ENCODE assay signal across 1 cellular context in genomic region chr9:127224178-127224882, GRCh38.
A peak's percentile ranks its signal among the peaks of the same experiment; 100 is the strongest.
TF ChIP-seq lines count a peak whose summit lies in the region.

No MANE protein-coding gene starts in this region.

TF ChIP-seq in HepG2, 621 proteins besides CTCF, POLR2A, EP300 and RAD21 (continued from another document and continues in another):
- TF ChIP-seq, protein P1, sequence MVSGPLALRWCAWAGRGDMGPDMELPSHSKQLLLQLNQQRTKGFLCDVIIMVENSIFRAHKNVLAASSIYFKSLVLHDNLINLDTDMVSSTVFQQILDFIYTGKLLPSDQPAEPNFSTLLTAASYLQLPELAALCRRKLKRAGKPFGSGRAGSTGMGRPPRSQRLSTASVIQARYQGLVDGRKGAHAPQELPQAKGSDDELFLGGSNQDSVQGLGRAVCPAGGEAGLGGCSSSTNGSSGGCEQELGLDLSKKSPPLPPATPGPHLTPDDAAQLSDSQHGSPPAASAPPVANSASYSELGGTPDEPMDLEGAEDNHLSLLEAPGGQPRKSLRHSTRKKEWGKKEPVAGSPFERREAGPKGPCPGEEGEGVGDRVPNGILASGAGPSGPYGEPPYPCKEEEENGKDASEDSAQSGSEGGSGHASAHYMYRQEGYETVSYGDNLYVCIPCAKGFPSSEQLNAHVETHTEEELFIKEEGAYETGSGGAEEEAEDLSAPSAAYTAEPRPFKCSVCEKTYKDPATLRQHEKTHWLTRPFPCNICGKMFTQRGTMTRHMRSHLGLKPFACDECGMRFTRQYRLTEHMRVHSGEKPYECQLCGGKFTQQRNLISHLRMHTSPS (CRISPR knock-in tag; IDR thresholded peaks at IDR 0.05; ENCODE audit: low read depth), result peak; percentile 74; the same call in 1 of the 2 replicates
- TF ChIP-seq ZNF614 (CRISPR knock-in tag; IDR thresholded peaks at IDR 0.05; ENCODE audit: borderline replicate concordance) (no peak), CREB1 (IDR thresholded peaks at IDR 0.05) (no peak), CREB1 (CRISPR knock-in tag; IDR thresholded peaks at IDR 0.05) (no peak), RNF2 (conservative IDR thresholded peaks at IDR 0.05; ENCODE audit: low read depth) (peak; percentile 66; the same call in 1 of the 2 replicates), CBX2 (IDR thresholded peaks at IDR 0.05; ENCODE audit: low read depth, low read length) (no peak), CBX2 (CRISPR knock-in tag; IDR thresholded peaks at IDR 0.05; ENCODE audit: low read depth) (no peak), SRF (IDR thresholded peaks at IDR 0.05; ENCODE audit: low read depth, low read length) (no peak), ZNF749 (CRISPR knock-in tag; IDR thresholded peaks at IDR 0.05; ENCODE audit: borderline replicate concordance) (no peak), ZSCAN31 (CRISPR knock-in tag; IDR thresholded peaks at IDR 0.05; ENCODE audit: low read depth) (no peak), ZSCAN9 (CRISPR knock-in tag; IDR thresholded peaks at IDR 0.05; ENCODE audit: borderline replicate concordance) (no peak), ZNF224 (CRISPR knock-in tag; IDR thresholded peaks at IDR 0.05) (no peak), PBX2 (CRISPR knock-in tag; IDR thresholded peaks at IDR 0.05) (no peak), FOXJ3 (CRISPR knock-in tag; IDR thresholded peaks at IDR 0.05; ENCODE audit: borderline replicate concordance) (no peak), NFYC (CRISPR knock-in tag; IDR thresholded peaks at IDR 0.05) (no peak), ZBTB37 (CRISPR knock-in tag; IDR thresholded peaks at IDR 0.05) (no peak), ZMYM4 (CRISPR knock-in tag; IDR thresholded peaks at IDR 0.05) (peak; percentile 42; the same call in 1 of the 2 replicates), ZNF569 (CRISPR knock-in tag; IDR thresholded peaks at IDR 0.05; ENCODE audit: borderline replicate concordance) (no peak), MED13 (CRISPR knock-in tag; IDR thresholded peaks at IDR 0.05) (no peak), ZNF235 (CRISPR knock-in tag; IDR thresholded peaks at IDR 0.05; ENCODE audit: borderline replicate concordance) (no peak), HNRNPL (IDR thresholded peaks at IDR 0.05; ENCODE audit: low read depth, low read length) (0 out of 2 replicates have a peak, but pooled peaks have one; percentile 69), ZNF101 (CRISPR knock-in tag; IDR thresholded peaks at IDR 0.05; ENCODE audit: borderline replicate concordance, low read depth) (no peak), ZNF770 (CRISPR knock-in tag; IDR thresholded peaks at IDR 0.05) (peak; percentile 42; the same call in 1 of the 2 replicates), ZNF883 (CRISPR knock-in tag; IDR thresholded peaks at IDR 0.05; ENCODE audit: not compliant biosample characterization) (peak; percentile 55), MIER3 (CRISPR knock-in tag; IDR thresholded peaks at IDR 0.05; ENCODE audit: borderline replicate concordance) (no peak), ZNF720 (CRISPR knock-in tag; IDR thresholded peaks at IDR 0.05) (no peak), ATM (IDR thresholded peaks at IDR 0.05; ENCODE audit: borderline replicate concordance) (no peak), GFI1 (CRISPR knock-in tag; IDR thresholded peaks at IDR 0.05; ENCODE audit: borderline replicate concordance) (no peak), ZNF18 (CRISPR knock-in tag; IDR thresholded peaks at IDR 0.05; ENCODE audit: insufficient replicate concordance) (no peak), NFE2L1 (CRISPR knock-in tag; IDR thresholded peaks at IDR 0.05; ENCODE audit: borderline replicate concordance) (no peak), TBX2 (CRISPR knock-in tag; IDR thresholded peaks at IDR 0.05; ENCODE audit: borderline replicate concordance) (peak; percentile 64), HOXA3 (CRISPR knock-in tag; IDR thresholded peaks at IDR 0.05) (peak; percentile 30; the same call in 1 of the 2 replicates), ZNF44 (CRISPR knock-in tag; IDR thresholded peaks at IDR 0.05) (no peak), GPN1 (CRISPR knock-in tag; IDR thresholded peaks at IDR 0.05; ENCODE audit: borderline replicate concordance) (no peak), ZNF589 (CRISPR knock-in tag; conservative IDR thresholded peaks at IDR 0.05) (no peak), CCDC6 (CRISPR knock-in tag; IDR thresholded peaks at IDR 0.05) (0 out of 2 replicates have a peak, but pooled peaks have one; percentile 69), POGK (CRISPR knock-in tag; conservative IDR thresholded peaks at IDR 0.05) (peak; percentile 75; the same call in 1 of the 2 replicates), ZNF563 (CRISPR knock-in tag; IDR thresholded peaks at IDR 0.05) (no peak), HCFC1 (IDR thresholded peaks at IDR 0.05; ENCODE audit: low read depth, low read length) (no peak), TBP (CRISPR knock-in tag; IDR thresholded peaks at IDR 0.05) (no peak), ZNF816 (CRISPR knock-in tag; IDR thresholded peaks at IDR 0.05; ENCODE audit: borderline replicate concordance) (no peak), ZBTB8A (CRISPR knock-in tag; IDR thresholded peaks at IDR 0.05; ENCODE audit: borderline replicate concordance, low read depth) (no peak), ZFP91 (CRISPR knock-in tag; IDR thresholded peaks at IDR 0.05; ENCODE audit: borderline replicate concordance) (peak; percentile 78), SMYD3 (CRISPR knock-in tag; IDR thresholded peaks at IDR 0.05) (no peak), ZSCAN30 (CRISPR knock-in tag; IDR thresholded peaks at IDR 0.05) (no peak), ZNF205 (CRISPR knock-in tag; IDR thresholded peaks at IDR 0.05) (no peak), SP140L (CRISPR knock-in tag; IDR thresholded peaks at IDR 0.05; ENCODE audit: borderline replicate concordance) (no peak), POLR2AphosphoS5 (IDR thresholded peaks at IDR 0.05; ENCODE audit: low read depth, low read length) (0 out of 2 replicates have a peak, but pooled peaks have one; percentile 40), ZNF557 (CRISPR knock-in tag; IDR thresholded peaks at IDR 0.05) (no peak), ZNF570 (CRISPR knock-in tag; IDR thresholded peaks at IDR 0.05; ENCODE audit: borderline replicate concordance) (no peak), KDM3A (CRISPR knock-in tag; IDR thresholded peaks at IDR 0.05; ENCODE audit: low read depth) (no peak)
- TF ChIP-seq, protein P2, sequence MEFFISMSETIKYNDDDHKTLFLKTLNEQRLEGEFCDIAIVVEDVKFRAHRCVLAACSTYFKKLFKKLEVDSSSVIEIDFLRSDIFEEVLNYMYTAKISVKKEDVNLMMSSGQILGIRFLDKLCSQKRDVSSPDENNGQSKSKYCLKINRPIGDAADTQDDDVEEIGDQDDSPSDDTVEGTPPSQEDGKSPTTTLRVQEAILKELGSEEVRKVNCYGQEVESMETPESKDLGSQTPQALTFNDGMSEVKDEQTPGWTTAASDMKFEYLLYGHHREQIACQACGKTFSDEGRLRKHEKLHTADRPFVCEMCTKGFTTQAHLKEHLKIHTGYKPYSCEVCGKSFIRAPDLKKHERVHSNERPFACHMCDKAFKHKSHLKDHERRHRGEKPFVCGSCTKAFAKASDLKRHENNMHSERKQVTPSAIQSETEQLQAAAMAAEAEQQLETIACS (CRISPR knock-in tag; IDR thresholded peaks at IDR 0.05), result no peak
- TF ChIP-seq, protein P3, sequence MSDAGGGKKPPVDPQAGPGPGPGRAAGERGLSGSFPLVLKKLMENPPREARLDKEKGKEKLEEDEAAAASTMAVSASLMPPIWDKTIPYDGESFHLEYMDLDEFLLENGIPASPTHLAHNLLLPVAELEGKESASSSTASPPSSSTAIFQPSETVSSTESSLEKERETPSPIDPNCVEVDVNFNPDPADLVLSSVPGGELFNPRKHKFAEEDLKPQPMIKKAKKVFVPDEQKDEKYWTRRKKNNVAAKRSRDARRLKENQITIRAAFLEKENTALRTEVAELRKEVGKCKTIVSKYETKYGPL (CRISPR knock-in tag; IDR thresholded peaks at IDR 0.05), result no peak
- TF ChIP-seq, protein P4, sequence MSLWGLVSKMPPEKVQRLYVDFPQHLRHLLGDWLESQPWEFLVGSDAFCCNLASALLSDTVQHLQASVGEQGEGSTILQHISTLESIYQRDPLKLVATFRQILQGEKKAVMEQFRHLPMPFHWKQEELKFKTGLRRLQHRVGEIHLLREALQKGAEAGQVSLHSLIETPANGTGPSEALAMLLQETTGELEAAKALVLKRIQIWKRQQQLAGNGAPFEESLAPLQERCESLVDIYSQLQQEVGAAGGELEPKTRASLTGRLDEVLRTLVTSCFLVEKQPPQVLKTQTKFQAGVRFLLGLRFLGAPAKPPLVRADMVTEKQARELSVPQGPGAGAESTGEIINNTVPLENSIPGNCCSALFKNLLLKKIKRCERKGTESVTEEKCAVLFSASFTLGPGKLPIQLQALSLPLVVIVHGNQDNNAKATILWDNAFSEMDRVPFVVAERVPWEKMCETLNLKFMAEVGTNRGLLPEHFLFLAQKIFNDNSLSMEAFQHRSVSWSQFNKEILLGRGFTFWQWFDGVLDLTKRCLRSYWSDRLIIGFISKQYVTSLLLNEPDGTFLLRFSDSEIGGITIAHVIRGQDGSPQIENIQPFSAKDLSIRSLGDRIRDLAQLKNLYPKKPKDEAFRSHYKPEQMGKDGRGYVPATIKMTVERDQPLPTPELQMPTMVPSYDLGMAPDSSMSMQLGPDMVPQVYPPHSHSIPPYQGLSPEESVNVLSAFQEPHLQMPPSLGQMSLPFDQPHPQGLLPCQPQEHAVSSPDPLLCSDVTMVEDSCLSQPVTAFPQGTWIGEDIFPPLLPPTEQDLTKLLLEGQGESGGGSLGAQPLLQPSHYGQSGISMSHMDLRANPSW (CRISPR knock-in tag; IDR thresholded peaks at IDR 0.05; ENCODE audit: borderline replicate concordance), result no peak
